ENCODE assay signal across 8 cellular contexts in the genomic region with DNA sequence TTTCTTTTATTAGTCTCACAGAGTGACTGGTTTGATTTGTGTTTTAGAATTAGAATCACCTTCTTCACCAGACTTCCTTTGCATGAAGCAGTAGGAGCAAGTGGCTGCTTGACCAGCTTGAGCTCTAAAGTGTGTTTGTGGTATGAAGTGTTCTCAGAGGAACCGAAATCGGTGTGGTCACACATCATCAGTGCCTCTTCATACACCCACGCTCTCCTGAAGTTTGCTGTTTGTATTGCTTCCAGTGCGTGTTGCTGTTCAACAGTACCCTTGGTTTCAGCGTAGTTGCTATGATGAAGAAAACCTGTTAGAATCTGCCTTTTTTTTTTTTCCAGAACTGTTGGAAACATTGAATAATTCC.
DNase-seq lines count a peak whose midpoint lies in the region; ATAC-seq lines count a peak whose summit lies in the region.

No MANE protein-coding gene starts in this region.

- H3K27ac Mint-ChIP-seq in activated naive CD8-positive, alpha-beta T cell treated with anti-CD3 and anti-CD28 coated beads for 36 hours = peak overlapping the region; percentile 22

- no peaks in the 10 kb centered on the region for H3K79me2 ChIP-seq in Karpas-422 (ENCODE audit: low read length)

- no peaks in the 10 kb centered on the region for H3K27me3 ChIP-seq in Karpas-422 (ENCODE audit: low read length)

- no peaks in the 10 kb centered on the region for H3K36me3 ChIP-seq in Karpas-422 (ENCODE audit: insufficient read depth, low read length)

- no peaks in the 10 kb centered on the region for H3K9me3 ChIP-seq in Karpas-422 (ENCODE audit: low read length)

- no peak overlapping the region for H3K27ac ChIP-seq in Karpas-422 (ENCODE audit: low read length)

- peaks cover 4% of the 10 kb centered on the region for H3K36me3 Mint-ChIP-seq in activated naive CD8-positive, alpha-beta T cell treated with anti-CD3 and anti-CD28 coated beads for 36 hours

- no peak overlapping the region for H2AFZ ChIP-seq in Karpas-422 (ENCODE audit: low read length)

- no peaks in the 10 kb centered on the region for H3K9me2 ChIP-seq in Karpas-422 (replicated peaks; ENCODE audit: insufficient read depth, low read length)

- H3K4me1 ChIP-seq in Karpas-422 (ENCODE audit: low read length) = no peaks in the 10 kb centered on the region

- H4K20me1 ChIP-seq in Karpas-422 (ENCODE audit: insufficient read depth, low read depth, low read length) = peaks cover 38% of the 10 kb centered on the region

- no peak overlapping the region for H3K4me2 ChIP-seq in Karpas-422 (ENCODE audit: low read depth, low read length, poor library complexity, severe bottlenecking)

- H3K4me3 Mint-ChIP-seq in activated naive CD8-positive, alpha-beta T cell treated with anti-CD3 and anti-CD28 coated beads for 36 hours = no peak overlapping the region

- H3K4me1 Mint-ChIP-seq in activated naive CD8-positive, alpha-beta T cell treated with anti-CD3 and anti-CD28 coated beads for 36 hours = peaks cover 35% of the 10 kb centered on the region

- ATAC-seq in GM19397 (IDR thresholded peaks at IDR 0.05; ENCODE audit: unreplicated experiment) (peak; percentile 81), HG03432 (IDR thresholded peaks at IDR 0.05; ENCODE audit: unreplicated experiment) (peak; percentile 80)

- DNase-seq in DMS79 (lab: John Stamatoyannopoulos, UW) = peak; percentile 82
- DNase-seq in activated naive CD8-positive, alpha-beta T cell treated with anti-CD3 and anti-CD28 coated beads for 36 hours = peak; percentile 16
- DNase-seq in stimulated activated CD4-positive, alpha-beta T cell treated with anti-CD3 and anti-CD28 coated beads, Interleukin-1b, Interleukin-23, amount 100 ng/mL, for 48 hours = peak; percentile 56
- DNase-seq in HuH-7 (ENCODE audit: low spot score) = no peak
- no peak for DNase-seq in HuH-7.5 (ENCODE audit: low spot score)
- no peak for DNase-seq in Karpas-422

- H3K9ac ChIP-seq in Karpas-422 (ENCODE audit: low read length) = no peak overlapping the region

- H3K4me3 ChIP-seq in Karpas-422 (ENCODE audit: low read length) = no peak overlapping the region

- H3K27me3 Mint-ChIP-seq in activated naive CD8-positive, alpha-beta T cell treated with anti-CD3 and anti-CD28 coated beads for 36 hours = no peaks in the 10 kb centered on the region

- H3K9me3 Mint-ChIP-seq in activated naive CD8-positive, alpha-beta T cell treated with anti-CD3 and anti-CD28 coated beads for 36 hours = no peaks in the 10 kb centered on the region

Comparison
In these comparisons a context has a peak if more than half of its experiments do, and no peak if none do; other contexts are left out.
1. DNase-seq: peak in DMS79 (single experiment), activated naive CD8-positive, alpha-beta T cell treated with anti-CD3 and anti-CD28 coated beads for 36 hours (single experiment) and stimulated activated CD4-positive, alpha-beta T cell treated with anti-CD3 and anti-CD28 coated beads, Interleukin-1b, Interleukin-23, amount 100 ng/mL, for 48 hours (single experiment); none in HuH-7 (single experiment), HuH-7.5 (single experiment) and Karpas-422 (single experiment).